1 cellular context compared by ENCODE assay signal in the genomic region with DNA sequence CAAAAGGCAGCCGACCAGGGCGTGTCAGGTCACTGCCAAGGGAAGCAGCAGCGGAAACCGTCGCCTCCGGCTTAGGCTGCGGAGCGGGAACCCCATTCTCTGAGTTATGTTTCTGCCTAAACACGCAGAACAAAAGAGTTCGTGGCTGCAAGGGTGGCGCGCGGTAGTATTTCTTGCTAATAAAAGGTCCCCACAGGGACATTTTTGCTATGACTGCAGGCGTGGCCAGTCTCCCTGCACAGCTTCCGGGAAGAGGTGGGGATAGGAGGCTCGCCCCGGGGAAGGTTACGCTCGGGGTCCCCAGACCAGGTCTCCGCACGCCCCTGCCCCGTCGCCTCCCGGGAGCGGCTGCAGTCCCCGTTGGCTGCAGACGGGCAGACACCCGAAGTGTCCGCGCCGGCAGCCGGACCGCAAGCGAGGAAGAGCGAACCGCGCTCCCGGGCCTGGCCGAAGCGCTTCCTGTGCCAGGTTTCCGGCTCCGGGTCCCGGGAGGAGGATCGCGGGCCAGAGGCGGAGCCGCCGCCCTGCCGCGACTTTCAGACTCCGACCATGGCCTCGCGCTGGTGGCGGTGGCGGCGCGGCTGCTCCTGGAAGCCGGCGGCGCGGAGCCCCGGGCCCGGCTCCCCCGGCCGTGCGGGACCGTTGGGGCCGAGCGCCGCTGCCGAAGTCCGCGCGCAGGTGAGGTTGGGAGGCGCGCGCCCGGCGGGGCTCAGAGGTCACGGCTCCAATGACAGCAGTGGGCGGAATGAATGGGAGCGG.
TF ChIP-seq lines count a peak whose summit lies in the region.

A gene with protein sequence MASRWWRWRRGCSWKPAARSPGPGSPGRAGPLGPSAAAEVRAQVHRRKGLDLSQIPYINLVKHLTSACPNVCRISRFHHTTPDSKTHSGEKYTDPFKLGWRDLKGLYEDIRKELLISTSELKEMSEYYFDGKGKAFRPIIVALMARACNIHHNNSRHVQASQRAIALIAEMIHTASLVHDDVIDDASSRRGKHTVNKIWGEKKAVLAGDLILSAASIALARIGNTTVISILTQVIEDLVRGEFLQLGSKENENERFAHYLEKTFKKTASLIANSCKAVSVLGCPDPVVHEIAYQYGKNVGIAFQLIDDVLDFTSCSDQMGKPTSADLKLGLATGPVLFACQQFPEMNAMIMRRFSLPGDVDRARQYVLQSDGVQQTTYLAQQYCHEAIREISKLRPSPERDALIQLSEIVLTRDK (plus strand): TSS at position 539 of the 759 bp plus-strand sequence. CDS start 11 bp downstream, at position 550.

TF ChIP-seq in HepG2, 621 proteins besides CTCF, POLR2A, EP300 and RAD21 (continued from another document and continues in another):
- TF ChIP-seq DMAP1 (CRISPR knock-in tag; IDR thresholded peaks at IDR 0.05) = peak; percentile 91
- TF ChIP-seq ZNF160 (CRISPR knock-in tag; IDR thresholded peaks at IDR 0.05) = no peak
- TF ChIP-seq KAT8 (CRISPR knock-in tag; IDR thresholded peaks at IDR 0.05) = peak; percentile 96
- TF ChIP-seq TMF1 (CRISPR knock-in tag; IDR thresholded peaks at IDR 0.05; ENCODE audit: low read depth) = no peak
- no peak for TF ChIP-seq HNF4G (IDR thresholded peaks at IDR 0.05; ENCODE audit: borderline replicate concordance, low read depth, low read length)
- TF ChIP-seq HNF4G (CRISPR knock-in tag; IDR thresholded peaks at IDR 0.05; ENCODE audit: borderline replicate concordance, low read depth) = peak; percentile 72
- TF ChIP-seq, protein P1, sequence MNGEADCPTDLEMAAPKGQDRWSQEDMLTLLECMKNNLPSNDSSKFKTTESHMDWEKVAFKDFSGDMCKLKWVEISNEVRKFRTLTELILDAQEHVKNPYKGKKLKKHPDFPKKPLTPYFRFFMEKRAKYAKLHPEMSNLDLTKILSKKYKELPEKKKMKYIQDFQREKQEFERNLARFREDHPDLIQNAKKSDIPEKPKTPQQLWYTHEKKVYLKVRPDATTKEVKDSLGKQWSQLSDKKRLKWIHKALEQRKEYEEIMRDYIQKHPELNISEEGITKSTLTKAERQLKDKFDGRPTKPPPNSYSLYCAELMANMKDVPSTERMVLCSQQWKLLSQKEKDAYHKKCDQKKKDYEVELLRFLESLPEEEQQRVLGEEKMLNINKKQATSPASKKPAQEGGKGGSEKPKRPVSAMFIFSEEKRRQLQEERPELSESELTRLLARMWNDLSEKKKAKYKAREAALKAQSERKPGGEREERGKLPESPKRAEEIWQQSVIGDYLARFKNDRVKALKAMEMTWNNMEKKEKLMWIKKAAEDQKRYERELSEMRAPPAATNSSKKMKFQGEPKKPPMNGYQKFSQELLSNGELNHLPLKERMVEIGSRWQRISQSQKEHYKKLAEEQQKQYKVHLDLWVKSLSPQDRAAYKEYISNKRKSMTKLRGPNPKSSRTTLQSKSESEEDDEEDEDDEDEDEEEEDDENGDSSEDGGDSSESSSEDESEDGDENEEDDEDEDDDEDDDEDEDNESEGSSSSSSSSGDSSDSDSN (CRISPR knock-in tag; IDR thresholded peaks at IDR 0.05) = peak; percentile 96
- peak; percentile 97 for TF ChIP-seq RBFOX2 (IDR thresholded peaks at IDR 0.05; ENCODE audit: low read depth, low read length)
- no peak for TF ChIP-seq MTF2 (CRISPR knock-in tag; IDR thresholded peaks at IDR 0.05; ENCODE audit: borderline replicate concordance)
- TF ChIP-seq, protein P2, sequence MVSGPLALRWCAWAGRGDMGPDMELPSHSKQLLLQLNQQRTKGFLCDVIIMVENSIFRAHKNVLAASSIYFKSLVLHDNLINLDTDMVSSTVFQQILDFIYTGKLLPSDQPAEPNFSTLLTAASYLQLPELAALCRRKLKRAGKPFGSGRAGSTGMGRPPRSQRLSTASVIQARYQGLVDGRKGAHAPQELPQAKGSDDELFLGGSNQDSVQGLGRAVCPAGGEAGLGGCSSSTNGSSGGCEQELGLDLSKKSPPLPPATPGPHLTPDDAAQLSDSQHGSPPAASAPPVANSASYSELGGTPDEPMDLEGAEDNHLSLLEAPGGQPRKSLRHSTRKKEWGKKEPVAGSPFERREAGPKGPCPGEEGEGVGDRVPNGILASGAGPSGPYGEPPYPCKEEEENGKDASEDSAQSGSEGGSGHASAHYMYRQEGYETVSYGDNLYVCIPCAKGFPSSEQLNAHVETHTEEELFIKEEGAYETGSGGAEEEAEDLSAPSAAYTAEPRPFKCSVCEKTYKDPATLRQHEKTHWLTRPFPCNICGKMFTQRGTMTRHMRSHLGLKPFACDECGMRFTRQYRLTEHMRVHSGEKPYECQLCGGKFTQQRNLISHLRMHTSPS (CRISPR knock-in tag; IDR thresholded peaks at IDR 0.05; ENCODE audit: low read depth) = no peak
- TF ChIP-seq KMT2A (CRISPR knock-in tag; IDR thresholded peaks at IDR 0.05) = 0 out of 2 replicates have a peak, but pooled peaks have one; percentile 52
- TF ChIP-seq EEA1 (CRISPR knock-in tag; IDR thresholded peaks at IDR 0.05; ENCODE audit: borderline replicate concordance) = peak; percentile 40; the same call in 1 of the 2 replicates
- no peak for TF ChIP-seq ZNF44 (CRISPR knock-in tag; IDR thresholded peaks at IDR 0.05)
- no peak for TF ChIP-seq ZSCAN29 (CRISPR knock-in tag; conservative IDR thresholded peaks at IDR 0.05)
- 0 out of 2 replicates have a peak, but pooled peaks have one; percentile 49 for TF ChIP-seq ZC3H13 (CRISPR knock-in tag; IDR thresholded peaks at IDR 0.05)
- TF ChIP-seq, protein P3, sequence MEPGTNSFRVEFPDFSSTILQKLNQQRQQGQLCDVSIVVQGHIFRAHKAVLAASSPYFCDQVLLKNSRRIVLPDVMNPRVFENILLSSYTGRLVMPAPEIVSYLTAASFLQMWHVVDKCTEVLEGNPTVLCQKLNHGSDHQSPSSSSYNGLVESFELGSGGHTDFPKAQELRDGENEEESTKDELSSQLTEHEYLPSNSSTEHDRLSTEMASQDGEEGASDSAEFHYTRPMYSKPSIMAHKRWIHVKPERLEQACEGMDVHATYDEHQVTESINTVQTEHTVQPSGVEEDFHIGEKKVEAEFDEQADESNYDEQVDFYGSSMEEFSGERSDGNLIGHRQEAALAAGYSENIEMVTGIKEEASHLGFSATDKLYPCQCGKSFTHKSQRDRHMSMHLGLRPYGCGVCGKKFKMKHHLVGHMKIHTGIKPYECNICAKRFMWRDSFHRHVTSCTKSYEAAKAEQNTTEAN (CRISPR knock-in tag; conservative IDR thresholded peaks at IDR 0.05) = no peak
- TF ChIP-seq ZFYVE20 (CRISPR knock-in tag; IDR thresholded peaks at IDR 0.05; ENCODE audit: borderline replicate concordance, low read depth) = 0 out of 2 replicates have a peak, but pooled peaks have one; percentile 44
- TF ChIP-seq, protein P4, sequence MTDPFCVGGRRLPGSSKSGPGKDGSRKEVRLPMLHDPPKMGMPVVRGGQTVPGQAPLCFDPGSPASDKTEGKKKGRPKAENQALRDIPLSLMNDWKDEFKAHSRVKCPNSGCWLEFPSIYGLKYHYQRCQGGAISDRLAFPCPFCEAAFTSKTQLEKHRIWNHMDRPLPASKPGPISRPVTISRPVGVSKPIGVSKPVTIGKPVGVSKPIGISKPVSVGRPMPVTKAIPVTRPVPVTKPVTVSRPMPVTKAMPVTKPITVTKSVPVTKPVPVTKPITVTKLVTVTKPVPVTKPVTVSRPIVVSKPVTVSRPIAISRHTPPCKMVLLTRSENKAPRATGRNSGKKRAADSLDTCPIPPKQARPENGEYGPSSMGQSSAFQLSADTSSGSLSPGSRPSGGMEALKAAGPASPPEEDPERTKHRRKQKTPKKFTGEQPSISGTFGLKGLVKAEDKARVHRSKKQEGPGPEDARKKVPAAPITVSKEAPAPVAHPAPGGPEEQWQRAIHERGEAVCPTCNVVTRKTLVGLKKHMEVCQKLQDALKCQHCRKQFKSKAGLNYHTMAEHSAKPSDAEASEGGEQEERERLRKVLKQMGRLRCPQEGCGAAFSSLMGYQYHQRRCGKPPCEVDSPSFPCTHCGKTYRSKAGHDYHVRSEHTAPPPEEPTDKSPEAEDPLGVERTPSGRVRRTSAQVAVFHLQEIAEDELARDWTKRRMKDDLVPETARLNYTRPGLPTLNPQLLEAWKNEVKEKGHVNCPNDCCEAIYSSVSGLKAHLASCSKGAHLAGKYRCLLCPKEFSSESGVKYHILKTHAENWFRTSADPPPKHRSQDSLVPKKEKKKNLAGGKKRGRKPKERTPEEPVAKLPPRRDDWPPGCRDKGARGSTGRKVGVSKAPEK (CRISPR knock-in tag; IDR thresholded peaks at IDR 0.05; ENCODE audit: borderline replicate concordance) = no peak
- TF ChIP-seq ZFAT (CRISPR knock-in tag; conservative IDR thresholded peaks at IDR 0.05) = no peak
- no peak for TF ChIP-seq GPN1 (CRISPR knock-in tag; IDR thresholded peaks at IDR 0.05; ENCODE audit: borderline replicate concordance)
- TF ChIP-seq, protein P5, sequence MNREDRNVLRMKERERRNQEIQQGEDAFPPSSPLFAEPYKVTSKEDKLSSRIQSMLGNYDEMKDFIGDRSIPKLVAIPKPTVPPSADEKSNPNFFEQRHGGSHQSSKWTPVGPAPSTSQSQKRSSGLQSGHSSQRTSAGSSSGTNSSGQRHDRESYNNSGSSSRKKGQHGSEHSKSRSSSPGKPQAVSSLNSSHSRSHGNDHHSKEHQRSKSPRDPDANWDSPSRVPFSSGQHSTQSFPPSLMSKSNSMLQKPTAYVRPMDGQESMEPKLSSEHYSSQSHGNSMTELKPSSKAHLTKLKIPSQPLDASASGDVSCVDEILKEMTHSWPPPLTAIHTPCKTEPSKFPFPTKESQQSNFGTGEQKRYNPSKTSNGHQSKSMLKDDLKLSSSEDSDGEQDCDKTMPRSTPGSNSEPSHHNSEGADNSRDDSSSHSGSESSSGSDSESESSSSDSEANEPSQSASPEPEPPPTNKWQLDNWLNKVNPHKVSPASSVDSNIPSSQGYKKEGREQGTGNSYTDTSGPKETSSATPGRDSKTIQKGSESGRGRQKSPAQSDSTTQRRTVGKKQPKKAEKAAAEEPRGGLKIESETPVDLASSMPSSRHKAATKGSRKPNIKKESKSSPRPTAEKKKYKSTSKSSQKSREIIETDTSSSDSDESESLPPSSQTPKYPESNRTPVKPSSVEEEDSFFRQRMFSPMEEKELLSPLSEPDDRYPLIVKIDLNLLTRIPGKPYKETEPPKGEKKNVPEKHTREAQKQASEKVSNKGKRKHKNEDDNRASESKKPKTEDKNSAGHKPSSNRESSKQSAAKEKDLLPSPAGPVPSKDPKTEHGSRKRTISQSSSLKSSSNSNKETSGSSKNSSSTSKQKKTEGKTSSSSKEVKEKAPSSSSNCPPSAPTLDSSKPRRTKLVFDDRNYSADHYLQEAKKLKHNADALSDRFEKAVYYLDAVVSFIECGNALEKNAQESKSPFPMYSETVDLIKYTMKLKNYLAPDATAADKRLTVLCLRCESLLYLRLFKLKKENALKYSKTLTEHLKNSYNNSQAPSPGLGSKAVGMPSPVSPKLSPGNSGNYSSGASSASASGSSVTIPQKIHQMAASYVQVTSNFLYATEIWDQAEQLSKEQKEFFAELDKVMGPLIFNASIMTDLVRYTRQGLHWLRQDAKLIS (CRISPR knock-in tag; IDR thresholded peaks at IDR 0.05) = no peak
- TF ChIP-seq ZNF577 (CRISPR knock-in tag; IDR thresholded peaks at IDR 0.05; ENCODE audit: borderline replicate concordance, low read depth) = no peak
- TF ChIP-seq ZNF878 (CRISPR knock-in tag; IDR thresholded peaks at IDR 0.05) = no peak
- TF ChIP-seq ZNF720 (CRISPR knock-in tag; IDR thresholded peaks at IDR 0.05) = no peak
- no peak for TF ChIP-seq MEIS1 (CRISPR knock-in tag; IDR thresholded peaks at IDR 0.05; ENCODE audit: borderline replicate concordance)
- TF ChIP-seq, protein P6, sequence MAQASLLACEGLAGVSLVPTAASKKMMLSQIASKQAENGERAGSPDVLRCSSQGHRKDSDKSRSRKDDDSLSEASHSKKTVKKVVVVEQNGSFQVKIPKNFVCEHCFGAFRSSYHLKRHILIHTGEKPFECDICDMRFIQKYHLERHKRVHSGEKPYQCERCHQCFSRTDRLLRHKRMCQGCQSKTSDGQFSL (CRISPR knock-in tag; IDR thresholded peaks at IDR 0.05) = no peak
- no peak for TF ChIP-seq ZNF781 (CRISPR knock-in tag; IDR thresholded peaks at IDR 0.05; ENCODE audit: borderline replicate concordance, not compliant biosample characterization)
- TF ChIP-seq, protein P7, sequence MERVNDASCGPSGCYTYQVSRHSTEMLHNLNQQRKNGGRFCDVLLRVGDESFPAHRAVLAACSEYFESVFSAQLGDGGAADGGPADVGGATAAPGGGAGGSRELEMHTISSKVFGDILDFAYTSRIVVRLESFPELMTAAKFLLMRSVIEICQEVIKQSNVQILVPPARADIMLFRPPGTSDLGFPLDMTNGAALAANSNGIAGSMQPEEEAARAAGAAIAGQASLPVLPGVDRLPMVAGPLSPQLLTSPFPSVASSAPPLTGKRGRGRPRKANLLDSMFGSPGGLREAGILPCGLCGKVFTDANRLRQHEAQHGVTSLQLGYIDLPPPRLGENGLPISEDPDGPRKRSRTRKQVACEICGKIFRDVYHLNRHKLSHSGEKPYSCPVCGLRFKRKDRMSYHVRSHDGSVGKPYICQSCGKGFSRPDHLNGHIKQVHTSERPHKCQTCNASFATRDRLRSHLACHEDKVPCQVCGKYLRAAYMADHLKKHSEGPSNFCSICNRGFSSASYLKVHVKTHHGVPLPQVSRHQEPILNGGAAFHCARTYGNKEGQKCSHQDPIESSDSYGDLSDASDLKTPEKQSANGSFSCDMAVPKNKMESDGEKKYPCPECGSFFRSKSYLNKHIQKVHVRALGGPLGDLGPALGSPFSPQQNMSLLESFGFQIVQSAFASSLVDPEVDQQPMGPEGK (CRISPR knock-in tag; IDR thresholded peaks at IDR 0.05) = no peak; the same call in 1 of the 2 replicates
- no peak for TF ChIP-seq CEBPG (CRISPR knock-in tag; IDR thresholded peaks at IDR 0.05)
- no peak for TF ChIP-seq ZNF780A (CRISPR knock-in tag; IDR thresholded peaks at IDR 0.05)
- TF ChIP-seq AGO2 (optimal IDR thresholded peaks at IDR 0.05; ENCODE audit: low read depth, low read length) = peak; percentile 83
- TF ChIP-seq REPIN1 (CRISPR knock-in tag; IDR thresholded peaks at IDR 0.05; ENCODE audit: borderline replicate concordance, low read depth) = no peak
- TF ChIP-seq, protein P8, sequence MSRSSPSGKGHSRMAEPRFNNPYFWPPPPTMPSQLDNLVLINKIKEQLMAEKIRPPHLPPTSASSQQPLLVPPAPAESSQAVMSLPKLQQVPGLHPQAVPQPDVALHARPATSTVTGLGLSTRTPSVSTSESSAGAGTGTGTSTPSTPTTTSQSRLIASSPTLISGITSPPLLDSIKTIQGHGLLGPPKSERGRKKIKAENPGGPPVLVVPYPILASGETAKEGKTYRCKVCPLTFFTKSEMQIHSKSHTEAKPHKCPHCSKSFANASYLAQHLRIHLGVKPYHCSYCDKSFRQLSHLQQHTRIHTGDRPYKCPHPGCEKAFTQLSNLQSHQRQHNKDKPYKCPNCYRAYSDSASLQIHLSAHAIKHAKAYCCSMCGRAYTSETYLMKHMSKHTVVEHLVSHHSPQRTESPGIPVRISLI (CRISPR knock-in tag; IDR thresholded peaks at IDR 0.05; ENCODE audit: borderline replicate concordance) = no peak
